Comparison of ENCODE assay signal across 14 cellular contexts in genomic region chr16:88356727-88357199, GRCh38.
"Had no signal": no experiment of that assay in that cellular context is flagged by ENCODE, and none has a peak within 500 bp of the region (broad histone marks: within the 10 kb centered on the region; RNA-seq: fewer than 3 reads in every experiment).

No MANE protein-coding gene starts in this region.

- DNase-seq: activated CD4-positive, alpha-beta T cell treated with anti-CD3 and anti-CD28 coated beads, Interleukin-2, amount 10 ng/mL, durations not matched to agents 7 days and 5 days; activated CD8-positive, alpha-beta memory T cell treated with anti-CD3 and anti-CD28 coated beads, Interleukin-2, amount 50 U/mL, for 48 hours; activated gamma-delta T cell; cerebellar nuclear complex; effector CD8-positive, alpha-beta T cell; nucleus accumbens; stimulated activated CD8-positive, alpha-beta memory T cell treated with anti-CD3 and anti-CD28 coated beads, Interleukin-4, amount 100 ng/mL, for 48 hours; stimulated activated naive CD4-positive, alpha-beta T cell had no signal

- H3K36me3 ChIP-seq: breast epithelium, esophagus muscularis mucosa, gastroesophageal sphincter, upper lobe of right lung had no signal

- H3K27ac ChIP-seq: breast epithelium, esophagus muscularis mucosa, gastroesophageal sphincter, upper lobe of right lung had no signal

- FAIRE-seq: astrocyte had no signal

- H3K4me1 ChIP-seq: breast epithelium, esophagus muscularis mucosa, gastroesophageal sphincter, upper lobe of right lung had no signal

- H3K9me3 ChIP-seq: breast epithelium, esophagus muscularis mucosa, upper lobe of right lung had no signal

- ATAC-seq: activated CD4-positive, CD25-positive, alpha-beta regulatory T cell treated with anti-CD3 and anti-CD28 coated beads, Interleukin-2, amount 50 U/mL, for 24 hours; gastroesophageal sphincter; upper lobe of right lung had no signal

- H3K4me3 ChIP-seq: breast epithelium, esophagus muscularis mucosa, gastroesophageal sphincter, upper lobe of right lung had no signal

- H3K27me3 ChIP-seq: breast epithelium, upper lobe of right lung had no signal
